9 cellular contexts compared by ENCODE assay signal in genomic region chr1:208604295-208604694, GRCh38.
A peak's percentile ranks its signal among the peaks of the same experiment; 100 is the strongest.
DNase-seq lines count a peak whose midpoint lies in the region; ATAC-seq and TF ChIP-seq lines count a peak whose summit lies in the region.
"Had no signal": no experiment of that assay in that cellular context is flagged by ENCODE, and none has a peak within 500 bp of the region (broad histone marks: within the 10 kb centered on the region; RNA-seq: fewer than 3 reads in every experiment).

No MANE protein-coding gene starts in this region.

- DNase-seq in esophagus muscularis mucosa (ENCODE audit: extremely low spot score) (peak; percentile 64), hypothalamus (lab: John Stamatoyannopoulos, UW) (no peak), NCI-H2196 (lab: John Stamatoyannopoulos, UW; ENCODE audit: unreplicated experiment) (no peak), mesothelial cell of epicardium (ENCODE audit: low spot score in 2 of 2, unreplicated experiment in 2 of 2) (no peak), aorta (no peak)

- H3K4me3 Mint-ChIP-seq in mesothelial cell of epicardium = no peak overlapping the region
- H3K4me3 Mint-ChIP-seq: neural progenitor cell had no signal

- H3K27me3 Mint-ChIP-seq in mesothelial cell of epicardium (ENCODE audit: low read depth) = no peaks in the 10 kb centered on the region

- peak; percentile 96 for ATAC-seq in GM18508 (IDR thresholded peaks at IDR 0.05; ENCODE audit: insufficient read depth, unreplicated experiment)
- peak; percentile 97 for ATAC-seq in GM21526 (IDR thresholded peaks at IDR 0.05; ENCODE audit: low FRiP score, unreplicated experiment)
- ATAC-seq in HG03460 (IDR thresholded peaks at IDR 0.05; ENCODE audit: unreplicated experiment) = peak; percentile 82
- no peak for ATAC-seq in aorta (ENCODE audit: low FRiP score)

- H3K27me3 ChIP-seq in esophagus muscularis mucosa (no peaks in the 10 kb centered on the region), aorta (ENCODE audit: control insufficient read depth in 1 of 2, insufficient read depth in 2 of 2, low read length in 1 of 2) (no peaks in the 10 kb centered on the region)
- H3K27me3 ChIP-seq: neural progenitor cell had no signal

- peaks cover 16% of the 10 kb centered on the region for H3K4me1 Mint-ChIP-seq in mesothelial cell of epicardium

- no peak for TF ChIP-seq CTCF in esophagus muscularis mucosa (IDR thresholded peaks at IDR 0.05)
- TF ChIP-seq CTCF in mesothelial cell of epicardium (IDR thresholded peaks at IDR 0.05; ENCODE audit: unreplicated experiment) = no peak

- TF ChIP-seq POLR2A in esophagus muscularis mucosa (IDR thresholded peaks at IDR 0.05; ENCODE audit: low read depth) = no peak

- H3K4me1 ChIP-seq in esophagus muscularis mucosa (peaks cover 0 to 6% (median 2%) of the 10 kb centered on the region in 4 donors), aorta (ENCODE audit: control insufficient read depth in 1 of 2, insufficient read depth in 2 of 2, low read length in 2 of 2) (peaks cover 0 to 5% of the 10 kb centered on the region in 2 donors)

- H3K36me3 ChIP-seq in esophagus muscularis mucosa (no peaks in the 10 kb centered on the region), aorta (ENCODE audit: control insufficient read depth in 1 of 2, insufficient read depth in 2 of 2, low read length in 1 of 2) (no peaks in the 10 kb centered on the region)
- H3K36me3 ChIP-seq: neural progenitor cell had no signal

- H3K27ac ChIP-seq in esophagus muscularis mucosa (replicated peaks in 1 of 4) = no peak overlapping the region
- no peak overlapping the region for H3K27ac ChIP-seq in aorta (ENCODE audit: low read depth in 1 of 2, low read length in 2 of 2)
- H3K27ac ChIP-seq: neural progenitor cell had no signal

- no peaks in the 10 kb centered on the region for H3K36me3 Mint-ChIP-seq in mesothelial cell of epicardium
- H3K36me3 Mint-ChIP-seq: neural progenitor cell had no signal

- no peaks in the 10 kb centered on the region for H3K9me3 ChIP-seq in esophagus muscularis mucosa
- H3K9me3 ChIP-seq in aorta (ENCODE audit: control insufficient read depth, low read length) = no peaks in the 10 kb centered on the region

- intact Hi-C loops in esophagus muscularis mucosa (cut with DNase I) (no loop called here), aorta (cut with DNase I) (no loop called here)

- WGBS in esophagus muscularis mucosa = 62% methylated on average over 4 of the region's 4 CpGs
- WGBS in aorta, 2 donors = 64 to 66% methylated on average over 4 of the region's 4 CpGs

- no peak overlapping the region for H3K27ac Mint-ChIP-seq in mesothelial cell of epicardium
- H3K27ac Mint-ChIP-seq: neural progenitor cell had no signal

- TF ChIP-seq EP300 in esophagus muscularis mucosa (IDR thresholded peaks at IDR 0.05) = no peak

- H3K4me3 ChIP-seq in esophagus muscularis mucosa (no peak overlapping the region), aorta (ENCODE audit: low read length in 2 of 2) (no peak overlapping the region)
- H3K4me3 ChIP-seq: neural progenitor cell had no signal

- no peaks in the 10 kb centered on the region for H3K9me3 Mint-ChIP-seq in mesothelial cell of epicardium
- H3K9me3 Mint-ChIP-seq: neural progenitor cell had no signal
